Comparison of ENCODE assay signal across 20 cellular contexts in genomic region chr3:155941354-155941753, GRCh38.
DNase-seq lines count a peak whose midpoint lies in the region; ATAC-seq, FAIRE-seq and TF ChIP-seq lines count a peak whose summit lies in the region.
"Had no signal": no experiment of that assay in that cellular context is flagged by ENCODE, and none has a peak within 500 bp of the region (broad histone marks: within the 10 kb centered on the region; RNA-seq: fewer than 3 reads in every experiment).

No MANE protein-coding gene starts in this region.

- no peak for ATAC-seq in stimulated activated effector memory CD8-positive, alpha-beta T cell treated with anti-CD3 and anti-CD28 coated beads, Interleukin-12 subunit alpha, Interleukin-12 subunit beta, amount 100 ng/mL, for 72 hours
- ATAC-seq: GM12878 had no signal

- H3K4me1 Mint-ChIP-seq in glutamatergic neuron (ENCODE audit: low read depth, unreplicated experiment) = no peaks in the 10 kb centered on the region
- no peaks in the 10 kb centered on the region for H3K4me1 Mint-ChIP-seq in stimulated activated effector memory CD8-positive, alpha-beta T cell treated with anti-CD3 and anti-CD28 coated beads, Interleukin-12 subunit alpha, Interleukin-12 subunit beta, amount 100 ng/mL, for 72 hours
- H3K4me1 Mint-ChIP-seq: B cell had no signal

- in situ Hi-C loops in KBM-7 (cut with MboI; ENCODE audit: low pct_unique_long_range_greater_than_20kb, low sequenced_read_pairs) = no loop called here

- TF ChIP-seq CTCF in glutamatergic neuron (IDR thresholded peaks at IDR 0.05; ENCODE audit: partially characterized antibody, unreplicated experiment) = no peak
- TF ChIP-seq CTCF in D721Med (IDR thresholded peaks at IDR 0.05; ENCODE audit: insufficient read depth, missing control alignments) = no peak

- H3K36me3 Mint-ChIP-seq in glutamatergic neuron (ENCODE audit: unreplicated experiment) = no peaks in the 10 kb centered on the region
- H3K36me3 Mint-ChIP-seq in stimulated activated effector memory CD8-positive, alpha-beta T cell treated with anti-CD3 and anti-CD28 coated beads, Interleukin-12 subunit alpha, Interleukin-12 subunit beta, amount 100 ng/mL, for 72 hours = peaks cover 48% of the 10 kb centered on the region

- DNase-seq in NOMO-1 treated with DMSO at 0.1 percent for 48 hours (lab: John Stamatoyannopoulos, UW; ENCODE audit: unreplicated experiment) (peak; percentile 12), NOMO-1 (lab: John Stamatoyannopoulos, UW; ENCODE audit: unreplicated experiment in 2 of 2) (no peak), KBM-7 (peak; percentile 21), OCI-M1 (lab: John Stamatoyannopoulos, UW) (peak; percentile 10), glutamatergic neuron (no peak), D721Med (ENCODE audit: insufficient read length, low spot score) (no peak), NCI-H510A (lab: John Stamatoyannopoulos, UW) (no peak)
- no peak for DNase-seq in stimulated activated effector memory CD8-positive, alpha-beta T cell treated with anti-CD3 and anti-CD28 coated beads, Interleukin-12 subunit alpha, Interleukin-12 subunit beta, amount 100 ng/mL, for 72 hours (ENCODE audit: low spot score in 2 of 2)
- DNase-seq: 8988T; ACHN; C1 segment of cervical spinal cord; Calu3; CD4-positive, alpha-beta T cell; DMS79; GOT3; HCEC 1CT; HFFc6 had no signal

- FAIRE-seq in D721Med (lab: Jason Lieb, UNC) = no peak
- FAIRE-seq: GM12878, GM18507 had no signal

- H3K9me3 Mint-ChIP-seq in glutamatergic neuron (ENCODE audit: unreplicated experiment) = no peaks in the 10 kb centered on the region
- no peaks in the 10 kb centered on the region for H3K9me3 Mint-ChIP-seq in stimulated activated effector memory CD8-positive, alpha-beta T cell treated with anti-CD3 and anti-CD28 coated beads, Interleukin-12 subunit alpha, Interleukin-12 subunit beta, amount 100 ng/mL, for 72 hours
- H3K9me3 Mint-ChIP-seq: CD4-positive, alpha-beta T cell; HFFc6 had no signal

- no peaks in the 10 kb centered on the region for H3K27me3 Mint-ChIP-seq in glutamatergic neuron (ENCODE audit: unreplicated experiment)
- H3K27me3 Mint-ChIP-seq: B cell; CD4-positive, alpha-beta T cell had no signal

- peak overlapping the region; percentile 44 for H3K27ac Mint-ChIP-seq in glutamatergic neuron (ENCODE audit: unreplicated experiment)
- H3K27ac Mint-ChIP-seq in stimulated activated effector memory CD8-positive, alpha-beta T cell treated with anti-CD3 and anti-CD28 coated beads, Interleukin-12 subunit alpha, Interleukin-12 subunit beta, amount 100 ng/mL, for 72 hours = no peak overlapping the region
- H3K27ac Mint-ChIP-seq: B cell; CD4-positive, alpha-beta T cell; HFFc6 had no signal

- no peak overlapping the region for H3K4me3 Mint-ChIP-seq in glutamatergic neuron (ENCODE audit: unreplicated experiment)
- no peak overlapping the region for H3K4me3 Mint-ChIP-seq in stimulated activated effector memory CD8-positive, alpha-beta T cell treated with anti-CD3 and anti-CD28 coated beads, Interleukin-12 subunit alpha, Interleukin-12 subunit beta, amount 100 ng/mL, for 72 hours
- H3K4me3 Mint-ChIP-seq: B cell; CD4-positive, alpha-beta T cell; HFFc6 had no signal

Comparison
In these comparisons a context has a peak if more than half of its experiments do, and no peak if none do; other contexts are left out.
1. DNase-seq: peak in NOMO-1 treated with DMSO at 0.1 percent for 48 hours (single experiment), KBM-7 (single experiment) and OCI-M1 (single experiment); none in NOMO-1 (0 of 2), glutamatergic neuron (single experiment), D721Med (single experiment), NCI-H510A (single experiment) and stimulated activated effector memory CD8-positive, alpha-beta T cell treated with anti-CD3 and anti-CD28 coated beads, Interleukin-12 subunit alpha, Interleukin-12 subunit beta, amount 100 ng/mL, for 72 hours (0 of 2).